ENCODE assay signal across 8 cellular contexts in the genomic region with DNA sequence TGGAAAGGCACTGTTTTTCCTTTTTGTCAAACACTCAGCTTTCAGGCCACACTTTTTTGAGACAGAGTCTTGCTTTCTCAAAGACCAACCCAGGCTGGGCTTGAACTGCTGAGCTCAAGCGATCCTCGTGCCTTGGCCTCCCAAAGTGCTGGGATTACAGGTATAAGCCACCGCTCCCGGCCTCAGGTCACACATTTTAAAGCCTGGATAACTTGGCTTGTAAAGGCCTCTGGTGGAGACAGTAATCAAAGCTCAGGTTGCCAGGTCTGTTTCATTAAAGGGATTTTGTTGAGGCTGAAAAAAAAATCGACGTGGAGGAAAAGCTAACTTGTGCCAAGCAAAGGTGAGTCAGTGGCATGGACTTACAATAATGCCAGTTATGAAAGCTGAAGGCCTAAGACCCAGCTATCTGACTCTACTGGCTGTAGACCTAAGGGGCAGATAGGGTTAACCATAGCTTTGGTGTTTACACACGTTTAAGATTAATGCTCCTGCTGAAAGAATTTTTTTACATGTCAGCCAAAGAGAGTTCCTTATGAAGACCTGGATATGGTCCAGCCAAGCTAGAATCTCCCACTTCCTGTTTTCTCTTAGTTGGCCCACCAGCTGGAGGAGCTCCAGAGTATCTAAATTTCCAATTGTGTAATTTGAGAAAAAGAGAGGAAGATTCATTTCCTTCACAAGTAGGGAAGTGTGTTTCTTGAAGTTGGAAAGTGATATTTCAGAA. TPM values are rescaled to one million over a fixed set of nuclear protein-coding genes. Genes with fewer than 3 reads are reported as not detected.
DNase-seq lines count a peak whose midpoint lies in the region; ATAC-seq lines count a peak whose summit lies in the region.

No MANE protein-coding gene starts in this region.

- peak; percentile 24 for DNase-seq in activated CD4-positive, alpha-beta T cell treated with anti-CD3 and anti-CD28 coated beads for 36 hours
- DNase-seq in activated CD4-positive, alpha-beta T cell treated with anti-CD3 and anti-CD28 coated beads for 4 hours: no peak
- peak; percentile 86 for DNase-seq in LoVo (ENCODE audit: low spot score)
- peak; percentile 65 to 87 for DNase-seq in SW 1271 (lab: John Stamatoyannopoulos, UW)
- peak; percentile 81 for DNase-seq in epithelial cell of prostate (ENCODE audit: low read depth, low spot score)

- H3K9me3 ChIP-seq in muscle layer of duodenum (ENCODE audit: control insufficient read depth in 1 of 2, low read length in 2 of 2): no peaks in the 10 kb centered on the region

- peaks cover 36% of the 10 kb centered on the region for H3K4me1 Mint-ChIP-seq in activated CD4-positive, alpha-beta T cell treated with anti-CD3 and anti-CD28 coated beads for 36 hours

- H3K36me3 ChIP-seq in muscle layer of duodenum (ENCODE audit: control insufficient read depth in 1 of 2, insufficient read depth in 2 of 2, low read length in 2 of 2): peaks cover 9 to 21% of the 10 kb centered on the region in 2 donors

- POLR2A ChIA-PET in activated CD4-positive, alpha-beta T cell treated with anti-CD3 and anti-CD28 coated beads for 36 hours (lab: Charles Lee): interaction anchor here (0.7 to 2.0 kb wide), 10 partner anchors 28 to 428 kb away, joined by 3 to 19 read pairs (median 4); a partner anchor contains a TSS

- ATAC-seq in activated CD4-positive, alpha-beta T cell treated with anti-CD3 and anti-CD28 coated beads for 36 hours: no peak
- ATAC-seq in HG02885 (IDR thresholded peaks at IDR 0.05; ENCODE audit: poor library complexity, unreplicated experiment) (no peak), HG03280 (IDR thresholded peaks at IDR 0.05; ENCODE audit: unreplicated experiment) (no peak)

- no peaks in the 10 kb centered on the region for H3K27me3 Mint-ChIP-seq in activated CD4-positive, alpha-beta T cell treated with anti-CD3 and anti-CD28 coated beads for 36 hours

- H3K4me3 Mint-ChIP-seq in activated CD4-positive, alpha-beta T cell treated with anti-CD3 and anti-CD28 coated beads for 36 hours: no peak overlapping the region

- CTCF ChIA-PET in activated CD4-positive, alpha-beta T cell treated with anti-CD3 and anti-CD28 coated beads for 36 hours (lab: Charles Lee): interaction anchor here (0.6 to 1.7 kb wide), 12 partner anchors 28 to 1484 kb away, joined by 3 to 6 read pairs (median 4); a partner anchor contains a TSS

- H3K27ac ChIP-seq in epithelial cell of prostate (peak overlapping the region; percentile 94), muscle layer of duodenum (ENCODE audit: low read length) (peak overlapping the region; percentile 99)

- H3K4me1 ChIP-seq in muscle layer of duodenum (ENCODE audit: control insufficient read depth in 1 of 2, insufficient read depth in 2 of 2, low read length in 2 of 2): peaks cover 13 to 48% of the 10 kb centered on the region in 2 donors

- intact Hi-C loops in activated CD4-positive, alpha-beta T cell treated with anti-CD3 and anti-CD28 coated beads for 36 hours (cut with DNase I, micrococcal nuclease): loop anchor here (1.0 to 10.0 kb wide), 9 partner anchors 143 to 1029 kb away; a partner anchor contains a TSS

- no peak overlapping the region for H3K27ac Mint-ChIP-seq in activated CD4-positive, alpha-beta T cell treated with anti-CD3 and anti-CD28 coated beads for 36 hours

- no peaks in the 10 kb centered on the region for H3K9me3 Mint-ChIP-seq in activated CD4-positive, alpha-beta T cell treated with anti-CD3 and anti-CD28 coated beads for 36 hours (ENCODE audit: low read depth)

- H3K4me3 ChIP-seq in muscle layer of duodenum (ENCODE audit: low read depth in 1 of 2, low read length in 2 of 2): peak overlapping the region; percentile 84 to 85

- no peaks in the 10 kb centered on the region for H3K27me3 ChIP-seq in muscle layer of duodenum (ENCODE audit: low read depth, low read length)

- H3K36me3 Mint-ChIP-seq in activated CD4-positive, alpha-beta T cell treated with anti-CD3 and anti-CD28 coated beads for 36 hours (ENCODE audit: low read depth): peaks cover 17% of the 10 kb centered on the region

RNA-seq across cellular contexts. Expression of a gene that starts 0.9 kb away (rescaled TPM):
- total RNA-seq in activated CD4-positive, alpha-beta T cell treated with anti-CD3 and anti-CD28 coated beads for 36 hours: 10 to 100 TPM; 52.8 to 55.6 TPM

RNA-seq across cellular contexts. Expression of a gene that starts 39.8 kb away (rescaled TPM):
- total RNA-seq in activated CD4-positive, alpha-beta T cell treated with anti-CD3 and anti-CD28 coated beads for 36 hours: 10 to 100 TPM; 10.7 to 10.8 TPM

RNA-seq across cellular contexts. Expression of a gene that starts 46.8 kb away (rescaled TPM):
- 100 to 1,000 TPM in 1 of 2 experiments, 10 to 100 TPM in 1; 99.9 to 115 TPM for total RNA-seq in activated CD4-positive, alpha-beta T cell treated with anti-CD3 and anti-CD28 coated beads for 36 hours

RNA-seq across cellular contexts. Expression of a gene that starts 56.5 kb away (rescaled TPM):
- total RNA-seq in activated CD4-positive, alpha-beta T cell treated with anti-CD3 and anti-CD28 coated beads for 36 hours: under 1 TPM in 1 of 2 experiments, not detected in 1; 0.27 TPM

Comparison
In these comparisons a context has a peak if more than half of its experiments do, and no peak if none do; other contexts are left out.
1. DNase-seq: peak in activated CD4-positive, alpha-beta T cell treated with anti-CD3 and anti-CD28 coated beads for 36 hours (single experiment), LoVo (single experiment), SW 1271 (2 of 2) and epithelial cell of prostate (single experiment); none in activated CD4-positive, alpha-beta T cell treated with anti-CD3 and anti-CD28 coated beads for 4 hours (0 of 2).